ENCODE assay signal across 8 cellular contexts in genomic region chr6:143510326-143510725, GRCh38. TPM values are rescaled to one million over a fixed set of nuclear protein-coding genes. Genes with fewer than 3 reads are reported as not detected.
DNase-seq lines count a peak whose midpoint lies in the region; ATAC-seq, FAIRE-seq and TF ChIP-seq lines count a peak whose summit lies in the region.
"Not testable (repeated sequence)": the region's sequence is repeated elsewhere in the genome, so short reads cannot be mapped to it uniquely, and the experiment has no call there.

No MANE protein-coding gene starts in this region.

- intact Hi-C loops in CD4-positive, alpha-beta memory T cell (cut with micrococcal nuclease), result loop anchor here (2.0 to 5.0 kb wide), 3 partner anchors 60 to 432 kb away; partner anchors contain the start of genes ADAT2, LTV1 and PEX3
- intact Hi-C loops in activated CD4-positive, alpha-beta T cell treated with anti-CD3 and anti-CD28 coated beads, Interleukin-2, amount 10 ng/mL, durations not matched to agents 24 days and 14 days (cut with micrococcal nuclease), result loop anchor here (2.0 to 10.0 kb wide), 3 partner anchors 18 to 1036 kb away; no protein-coding TSS in a partner anchor
- intact Hi-C loops in endothelial cell of umbilical vein (cut with micrococcal nuclease), result loop anchor here (5.0 kb wide), 1 partner anchor 162 kb away; no protein-coding TSS in a partner anchor
- intact Hi-C loops in HepG2 (cut with micrococcal nuclease; ENCODE audit: unreplicated experiment), result loop anchor here (2.0 kb wide), 1 partner anchor 60 kb away; the partner anchor contains the start of genes ADAT2 and PEX3

- FAIRE-seq in endothelial cell of umbilical vein (lab: Jason Lieb, UNC); HepG2 (lab: Jason Lieb, UNC): not testable (repeated sequence)

- not testable (repeated sequence) for ATAC-seq in HepG2

- not testable (repeated sequence) for H3K27me3 ChIP-seq in CD4-positive, alpha-beta memory T cell (ENCODE audit: insufficient read depth, low read length); endothelial cell of umbilical vein (ENCODE audit: control insufficient read depth in 2 of 2, insufficient read depth in 2 of 2, low read length in 2 of 2); HepG2 (ENCODE audit: control insufficient read depth in 1 of 2, insufficient read depth in 2 of 2, low read length in 2 of 2); osteoblast (ENCODE audit: insufficient read depth, low read length); suprapubic skin

- not testable (repeated sequence) for TF ChIP-seq POLR2A in endothelial cell of umbilical vein (IDR thresholded peaks at IDR 0.05; ENCODE audit: low read depth, low read length); HepG2 (IDR thresholded peaks at IDR 0.05; ENCODE audit: insufficient read depth in 1 of 2, low read depth in 2 of 2, low read length in 2 of 2); suprapubic skin (IDR thresholded peaks at IDR 0.05)

- not testable (repeated sequence) for H2AFZ ChIP-seq in endothelial cell of umbilical vein (ENCODE audit: low read depth, low read length); HepG2 (ENCODE audit: low read length)
- peak overlapping the region; percentile 93 for H2AFZ ChIP-seq in osteoblast (ENCODE audit: low read length)

- not testable (repeated sequence) for H3K9me1 ChIP-seq in endothelial cell of umbilical vein (replicated peaks; ENCODE audit: control insufficient read depth, extremely low read depth, insufficient read depth, low read length)

- peaks cover 20 to 48% (median 26%) of the 10 kb centered on the region in 4 donors for H3K4me1 Mint-ChIP-seq in CD4-positive, alpha-beta memory T cell
- peaks cover 17 to 44% (median 33%) of the 10 kb centered on the region in 3 donors for H3K4me1 Mint-ChIP-seq in IgD-negative memory B cell
- peaks cover 38% of the 10 kb centered on the region for H3K4me1 Mint-ChIP-seq in activated CD4-positive, alpha-beta T cell treated with anti-CD3 and anti-CD28 coated beads, Interleukin-2, amount 10 ng/mL, durations not matched to agents 24 days and 14 days

- BruUV-seq in endothelial cell of umbilical vein (replicated peaks; lab: Mats Ljungman, UMichigan); HepG2 (replicated peaks; lab: Mats Ljungman, UMichigan): not testable (repeated sequence)

- not testable (repeated sequence) for H3K9ac ChIP-seq in endothelial cell of umbilical vein (replicated peaks; ENCODE audit: extremely low read depth, insufficient read depth, low read length)
- peak overlapping the region; percentile 81 for H3K9ac ChIP-seq in HepG2 (ENCODE audit: insufficient read depth, low read depth, low read length)

- not testable (repeated sequence) for TF ChIP-seq RAD21 in HepG2 (CRISPR knock-in tag; IDR thresholded peaks at IDR 0.05)

- H3K79me2 ChIP-seq in endothelial cell of umbilical vein (ENCODE audit: control insufficient read depth, insufficient read depth, low read length), result not testable (repeated sequence)
- H3K79me2 ChIP-seq in HepG2 (ENCODE audit: insufficient read depth, low read length) (peaks cover 34% of the 10 kb centered on the region), osteoblast (ENCODE audit: insufficient read depth, low read length) (peaks cover 52% of the 10 kb centered on the region)

- TF ChIP-seq CTCF in astrocyte of the spinal cord (IDR thresholded peaks at IDR 0.05; ENCODE audit: low read depth, low read length); endothelial cell of umbilical vein (IDR thresholded peaks at IDR 0.05; ENCODE audit: extremely low read depth in 1 of 2, insufficient read depth in 1 of 2, low read depth in 1 of 2, low read length in 2 of 2); HepG2 (CRISPR knock-in tag; IDR thresholded peaks at IDR 0.05); osteoblast (IDR thresholded peaks at IDR 0.05; ENCODE audit: extremely low read depth, low read depth, low read length); suprapubic skin (IDR thresholded peaks at IDR 0.05): not testable (repeated sequence)

- H3K4me2 ChIP-seq in endothelial cell of umbilical vein (ENCODE audit: insufficient read depth, low read length) (peak overlapping the region; percentile 82), HepG2 (ENCODE audit: low read depth, low read length) (peak overlapping the region; percentile 85), osteoblast (ENCODE audit: insufficient read depth, low read length) (peak overlapping the region; percentile 87)

- not testable (repeated sequence) for DNase-seq in CD4-positive, alpha-beta memory T cell; activated CD4-positive, alpha-beta T cell treated with anti-CD3 and anti-CD28 coated beads, Interleukin-2, amount 10 ng/mL, durations not matched to agents 24 days and 14 days; astrocyte of the spinal cord (ENCODE audit: low read depth, low spot score); endothelial cell of umbilical vein (ENCODE audit: low read depth, low spot score); HepG2 (ENCODE audit: low spot score); osteoblast (ENCODE audit: insufficient read length, low spot score, missing footprints); suprapubic skin (ENCODE audit: low spot score in 2 of 2)

- peak overlapping the region; percentile 46 to 97 (median 92) for H3K4me3 Mint-ChIP-seq in CD4-positive, alpha-beta memory T cell
- peak overlapping the region; percentile 91 to 99 (median 96) for H3K4me3 Mint-ChIP-seq in IgD-negative memory B cell
- peak overlapping the region; percentile 97 for H3K4me3 Mint-ChIP-seq in activated CD4-positive, alpha-beta T cell treated with anti-CD3 and anti-CD28 coated beads, Interleukin-2, amount 10 ng/mL, durations not matched to agents 24 days and 14 days

- H3K9me3 ChIP-seq in CD4-positive, alpha-beta memory T cell (ENCODE audit: control insufficient read depth in 1 of 2, low read length in 2 of 2); endothelial cell of umbilical vein (replicated peaks; ENCODE audit: control insufficient read depth, insufficient read depth, low read length); HepG2 (ENCODE audit: low read length); osteoblast (ENCODE audit: low read depth, low read length); suprapubic skin: not testable (repeated sequence)

- CTCF ChIA-PET in CD4-positive, alpha-beta memory T cell (lab: Charles Lee; ENCODE audit: partially characterized antibody), result interaction anchor here (0.9 to 5.7 kb wide), 8 partner anchors 9 to 503 kb away, joined by 3 to 114 read pairs (median 5); partner anchors contain the start of genes ADAT2 and PEX3
- CTCF ChIA-PET in endothelial cell of umbilical vein (lab: Charles Lee), result interaction anchor here (0.9 to 1.8 kb wide), 2 partner anchors 25 to 65 kb away, joined by 3 to 5 read pairs; no protein-coding TSS in a partner anchor
- CTCF ChIA-PET in HepG2 (lab: Yijun Ruan, JAX; ENCODE audit: low intra/inter-chr PET ratio, low total read pairs), result not testable (repeated sequence)

- H3K4me3 ChIP-seq in CD4-positive, alpha-beta memory T cell (ENCODE audit: low read length in 2 of 2), result not testable (repeated sequence)
- H3K4me3 ChIP-seq in astrocyte of the spinal cord (ENCODE audit: low read depth, low read length) (peak overlapping the region; percentile 59), endothelial cell of umbilical vein (replicated peaks in 1 of 3; ENCODE audit: insufficient read depth in 1 of 3, low read depth in 1 of 3, low read length in 3 of 3) (peak overlapping the region in 1 of 3 experiments; percentile 82), HepG2 (replicated peaks in 1 of 3; ENCODE audit: insufficient read depth in 1 of 3, low read depth in 2 of 3, low read length in 3 of 3) (peak overlapping the region; percentile 64 to 87 (median 72)), osteoblast (ENCODE audit: insufficient read depth, low read length) (peak overlapping the region; percentile 85), suprapubic skin (peak overlapping the region; percentile 79)

- H3K4me1 ChIP-seq in CD4-positive, alpha-beta memory T cell (ENCODE audit: insufficient read depth, low read length), result peaks cover 35% of the 10 kb centered on the region
- H3K4me1 ChIP-seq in endothelial cell of umbilical vein (ENCODE audit: control insufficient read depth, extremely low read depth, insufficient read depth, low read length) (peaks cover 18% of the 10 kb centered on the region), HepG2 (ENCODE audit: insufficient read depth, low read length) (peaks cover 47% of the 10 kb centered on the region), osteoblast (ENCODE audit: insufficient read depth, low read length) (peaks cover 16% of the 10 kb centered on the region), suprapubic skin (peaks cover 31% of the 10 kb centered on the region)

- not testable (repeated sequence) for TF ChIP-seq EP300 in HepG2 (IDR thresholded peaks at IDR 0.05; ENCODE audit: low read depth in 2 of 2, low read length in 2 of 2); HepG2 (CRISPR knock-in tag; IDR thresholded peaks at IDR 0.05; ENCODE audit: borderline replicate concordance); suprapubic skin (IDR thresholded peaks at IDR 0.05)

- dilution Hi-C loops in endothelial cell of umbilical vein (cut with MboI; ENCODE audit: extremely low pct_ligation_motif_present, low sequenced_read_pairs), result not testable (repeated sequence)

- POLR2A ChIA-PET in CD4-positive, alpha-beta memory T cell (lab: Charles Lee; ENCODE audit: partially characterized antibody), result interaction anchor here (0.6 to 7.7 kb wide), 12 partner anchors 29 to 586 kb away, joined by 3 to 104 read pairs (median 4); partner anchors contain the start of genes ADAT2, LTV1, PEX3 and PLAGL1
- POLR2A ChIA-PET in endothelial cell of umbilical vein (lab: Charles Lee), result not testable (repeated sequence)
- POLR2A ChIA-PET in HepG2 (lab: Yijun Ruan, JAX), result interaction anchor here (4.4 kb wide), 1 partner anchor 26 kb away, joined by 38 read pairs; no protein-coding TSS in a partner anchor

- H4K20me1 ChIP-seq in endothelial cell of umbilical vein (replicated peaks; ENCODE audit: control insufficient read depth, extremely low read depth, insufficient read depth, low read length); HepG2 (ENCODE audit: insufficient read depth, low read length); osteoblast (ENCODE audit: insufficient read depth, low read length): not testable (repeated sequence)

- H3K27ac Mint-ChIP-seq in CD4-positive, alpha-beta memory T cell, result peak overlapping the region in 4 of 7 donors; percentile 94 to 97 (median 94)
- H3K27ac Mint-ChIP-seq in IgD-negative memory B cell, result peak overlapping the region in 2 of 3 donors; percentile 11 to 73
- not testable (repeated sequence) for H3K27ac Mint-ChIP-seq in activated CD4-positive, alpha-beta T cell treated with anti-CD3 and anti-CD28 coated beads, Interleukin-2, amount 10 ng/mL, durations not matched to agents 24 days and 14 days

- not testable (repeated sequence) for H3K27me3 Mint-ChIP-seq in CD4-positive, alpha-beta memory T cell; IgD-negative memory B cell; activated CD4-positive, alpha-beta T cell treated with anti-CD3 and anti-CD28 coated beads, Interleukin-2, amount 10 ng/mL, durations not matched to agents 24 days and 14 days

- H3K36me3 ChIP-seq in CD4-positive, alpha-beta memory T cell (ENCODE audit: insufficient read depth, low read length); endothelial cell of umbilical vein (ENCODE audit: control insufficient read depth in 2 of 2, extremely low read depth in 1 of 2, insufficient read depth in 2 of 2, low read length in 2 of 2); suprapubic skin: not testable (repeated sequence)
- H3K36me3 ChIP-seq in HepG2 (replicated peaks in 1 of 2; ENCODE audit: control insufficient read depth in 1 of 2, insufficient read depth in 2 of 2, low read length in 2 of 2) (peaks cover 13 to 25% of the 10 kb centered on the region in 2 experiments), osteoblast (ENCODE audit: insufficient read depth, low read length) (peaks cover 10% of the 10 kb centered on the region)

- WGBS in HepG2 (ENCODE audit: low lambda C conversion rate), result 84% methylated on average over 13 of the region's 13 CpGs
- 94% methylated on average over 13 of the region's 13 CpGs for WGBS in suprapubic skin

- H3K9me3 Mint-ChIP-seq in CD4-positive, alpha-beta memory T cell; IgD-negative memory B cell; activated CD4-positive, alpha-beta T cell treated with anti-CD3 and anti-CD28 coated beads, Interleukin-2, amount 10 ng/mL, durations not matched to agents 24 days and 14 days: not testable (repeated sequence)

- in situ Hi-C loops in astrocyte of the spinal cord (cut with HindIII; ENCODE audit: low sequenced_read_pairs); HepG2 (cut with HindIII; ENCODE audit: extremely low pct_ligation_motif_present, low pct_unique_long_range_greater_than_20kb): not testable (repeated sequence)

- peaks cover 25 to 28% of the 10 kb centered on the region in 2 donors for H3K36me3 Mint-ChIP-seq in CD4-positive, alpha-beta memory T cell
- H3K36me3 Mint-ChIP-seq in IgD-negative memory B cell, result not testable (repeated sequence)
- H3K36me3 Mint-ChIP-seq in activated CD4-positive, alpha-beta T cell treated with anti-CD3 and anti-CD28 coated beads, Interleukin-2, amount 10 ng/mL, durations not matched to agents 24 days and 14 days (ENCODE audit: low read depth), result peaks cover 26% of the 10 kb centered on the region

- not testable (repeated sequence) for H3K27ac ChIP-seq in CD4-positive, alpha-beta memory T cell (ENCODE audit: low read depth, low read length); endothelial cell of umbilical vein (ENCODE audit: insufficient read depth, low read depth, low read length); HepG2 (ENCODE audit: extremely low read length, insufficient read depth, low read length); suprapubic skin
- peak overlapping the region; percentile 83 for H3K27ac ChIP-seq in osteoblast (ENCODE audit: low read depth, low read length)

RNA-seq across cellular contexts. Expression of gene FUCA2, which starts 1.2 kb away (rescaled TPM):
- 10 to 100 TPM; 10.6 to 11.4 TPM for total RNA-seq in CD4-positive, alpha-beta memory T cell
- polyA plus RNA-seq in CD4-positive, alpha-beta memory T cell, result 10 to 100 TPM; 12.2 to 26.3 TPM
- polyA plus RNA-seq in IgD-negative memory B cell, result 15.4 TPM
- 14.4 and 16.1 TPM in 2 replicates for total RNA-seq in activated CD4-positive, alpha-beta T cell treated with anti-CD3 and anti-CD28 coated beads, Interleukin-2, amount 10 ng/mL, durations not matched to agents 24 days and 14 days
- 80.9 and 85.0 TPM in 2 replicates for total RNA-seq in endothelial cell of umbilical vein
- polyA plus RNA-seq in endothelial cell of umbilical vein, result 24.1 and 29.7 TPM in 2 replicates
- 37.1 and 37.9 TPM in 2 replicates for polyA plus RNA-seq in endothelial cell of umbilical vein (2011; cell fraction: cytosol; rRNA removed)
- 28.0 and 36.3 TPM in 2 replicates for polyA plus RNA-seq in endothelial cell of umbilical vein (2011; cell fraction: nucleus; rRNA removed)
- polyA plus RNA-seq in endothelial cell of umbilical vein (2012), result 50.3 and 77.6 TPM in 2 replicates
- 22.8 and 24.0 TPM in 2 replicates for polyA minus RNA-seq in endothelial cell of umbilical vein
- 28.6 TPM for polyA minus RNA-seq in endothelial cell of umbilical vein (2011; cell fraction: cytosol; rRNA and poly(A)+ RNA removed)
- polyA minus RNA-seq in endothelial cell of umbilical vein (2011; cell fraction: nucleus; rRNA and poly(A)+ RNA removed), result 8.7 and 10.9 TPM in 2 replicates
- 60.9 and 144 TPM in 2 replicates for total RNA-seq in HepG2 (2016; rRNA removed; fragmentation: Illumina TruSeq; extraction: Trizol)
- 23.5 and 26.4 TPM in 2 replicates for total RNA-seq in HepG2 (2016; cell fraction: cytosol; rRNA removed; fragmentation: Illumina TruSeq; extraction: Trizol; ENCODE audit: low read depth)
- 55.0 and 140 TPM in 2 replicates for total RNA-seq in HepG2 (2016; cell fraction: insoluble cytoplasmic fraction; rRNA removed; fragmentation: Illumina TruSeq; extraction: Trizol)
- 36.8 and 44.6 TPM in 2 replicates for total RNA-seq in HepG2 (2016; cell fraction: membrane; rRNA removed; fragmentation: Illumina TruSeq; extraction: Trizol)
- total RNA-seq in HepG2 (2016; cell fraction: nucleus; rRNA removed; fragmentation: Illumina TruSeq; extraction: Trizol), result 123 and 143 TPM in 2 replicates
- polyA plus RNA-seq in HepG2 (2011; rRNA removed), result 63.3 and 87.4 TPM in 2 replicates
- 54.5 and 64.8 TPM in 2 replicates for polyA plus RNA-seq in HepG2 (2011; cell fraction: cytosol; rRNA removed)
- 27.1 and 30.2 TPM in 2 replicates for polyA plus RNA-seq in HepG2 (2011; cell fraction: nucleus; rRNA removed)
- 72.3 and 89.4 TPM in 2 replicates for polyA plus RNA-seq in HepG2 (2012)
- 26.5 and 27.8 TPM in 2 replicates for polyA plus RNA-seq in HepG2 (2016; cell fraction: cytosol; fragmentation: Illumina TruSeq; extraction: Trizol; ENCODE audit: low read depth)
- polyA plus RNA-seq in HepG2 (2016; cell fraction: insoluble cytoplasmic fraction; fragmentation: Illumina TruSeq; extraction: Trizol; ENCODE audit: low read depth), result 56.4 and 62.4 TPM in 2 replicates
- polyA plus RNA-seq in HepG2 (2016; cell fraction: membrane; fragmentation: Illumina TruSeq; extraction: Trizol; ENCODE audit: low read depth), result 30.3 and 34.9 TPM in 2 replicates
- polyA plus RNA-seq in HepG2 (2016; cell fraction: nucleus; fragmentation: Illumina TruSeq; extraction: Trizol; ENCODE audit: insufficient read depth, low read depth), result 188 and 199 TPM in 2 replicates
- 29.0 and 29.5 TPM in 2 replicates for polyA minus RNA-seq in HepG2 (2011; rRNA and poly(A)+ RNA removed; ENCODE audit: low replicate concordance)
- polyA minus RNA-seq in HepG2 (2011; cell fraction: cytosol; rRNA and poly(A)+ RNA removed), result 29.7 and 34.5 TPM in 2 replicates
- 28.2 and 30.0 TPM in 2 replicates for polyA minus RNA-seq in HepG2 (2011; cell fraction: nucleus; rRNA and poly(A)+ RNA removed)
- total RNA-seq in osteoblast, result 64.8 and 70.7 TPM in 2 replicates
- total RNA-seq in suprapubic skin, result 10 to 100 TPM in 2 of 4 donors, 1 to 10 TPM in 2; 4.7 to 15.5 (median 10.8) TPM

RNA-seq across cellular contexts. Expression of gene PEX3, which starts 59.7 kb away (rescaled TPM):
- total RNA-seq in CD4-positive, alpha-beta memory T cell, result 10 to 100 TPM; 20.8 to 23.5 TPM
- 10 to 100 TPM; 23.0 to 26.2 TPM for polyA plus RNA-seq in CD4-positive, alpha-beta memory T cell
- 17.9 TPM for polyA plus RNA-seq in IgD-negative memory B cell
- 26.0 and 28.5 TPM in 2 replicates for total RNA-seq in activated CD4-positive, alpha-beta T cell treated with anti-CD3 and anti-CD28 coated beads, Interleukin-2, amount 10 ng/mL, durations not matched to agents 24 days and 14 days
- 20.0 and 21.7 TPM in 2 replicates for total RNA-seq in endothelial cell of umbilical vein
- 6.9 and 8.7 TPM in 2 replicates for polyA plus RNA-seq in endothelial cell of umbilical vein
- 13.3 and 13.5 TPM in 2 replicates for polyA plus RNA-seq in endothelial cell of umbilical vein (2011; cell fraction: cytosol; rRNA removed)
- 12.9 and 20.6 TPM in 2 replicates for polyA plus RNA-seq in endothelial cell of umbilical vein (2011; cell fraction: nucleus; rRNA removed)
- 19.4 and 25.0 TPM in 2 replicates for polyA plus RNA-seq in endothelial cell of umbilical vein (2012)
- 24.1 and 28.6 TPM in 2 replicates for polyA minus RNA-seq in endothelial cell of umbilical vein
- 15.0 TPM for polyA minus RNA-seq in endothelial cell of umbilical vein (2011; cell fraction: cytosol; rRNA and poly(A)+ RNA removed)
- 22.7 and 26.4 TPM in 2 replicates for polyA minus RNA-seq in endothelial cell of umbilical vein (2011; cell fraction: nucleus; rRNA and poly(A)+ RNA removed)
- total RNA-seq in HepG2 (2016; rRNA removed; fragmentation: Illumina TruSeq; extraction: Trizol), result 40.8 and 50.5 TPM in 2 replicates
- total RNA-seq in HepG2 (2016; cell fraction: cytosol; rRNA removed; fragmentation: Illumina TruSeq; extraction: Trizol; ENCODE audit: low read depth), result 5.8 and 6.4 TPM in 2 replicates
- 42.6 and 48.9 TPM in 2 replicates for total RNA-seq in HepG2 (2016; cell fraction: insoluble cytoplasmic fraction; rRNA removed; fragmentation: Illumina TruSeq; extraction: Trizol)
- total RNA-seq in HepG2 (2016; cell fraction: membrane; rRNA removed; fragmentation: Illumina TruSeq; extraction: Trizol), result 7.4 and 8.1 TPM in 2 replicates
- total RNA-seq in HepG2 (2016; cell fraction: nucleus; rRNA removed; fragmentation: Illumina TruSeq; extraction: Trizol), result 38.5 and 40.8 TPM in 2 replicates
- 23.8 and 30.9 TPM in 2 replicates for polyA plus RNA-seq in HepG2 (2011; rRNA removed)
- 11.9 and 12.0 TPM in 2 replicates for polyA plus RNA-seq in HepG2 (2011; cell fraction: cytosol; rRNA removed)
- 11.0 and 11.6 TPM in 2 replicates for polyA plus RNA-seq in HepG2 (2011; cell fraction: nucleus; rRNA removed)
- polyA plus RNA-seq in HepG2 (2012), result 15.2 and 23.5 TPM in 2 replicates
- polyA plus RNA-seq in HepG2 (2016; cell fraction: cytosol; fragmentation: Illumina TruSeq; extraction: Trizol; ENCODE audit: low read depth), result 2.8 and 3.7 TPM in 2 replicates
- polyA plus RNA-seq in HepG2 (2016; cell fraction: insoluble cytoplasmic fraction; fragmentation: Illumina TruSeq; extraction: Trizol; ENCODE audit: low read depth), result 50.8 and 51.6 TPM in 2 replicates
- polyA plus RNA-seq in HepG2 (2016; cell fraction: membrane; fragmentation: Illumina TruSeq; extraction: Trizol; ENCODE audit: low read depth), result 6.0 TPM in 2 replicates
- 46.8 and 53.0 TPM in 2 replicates for polyA plus RNA-seq in HepG2 (2016; cell fraction: nucleus; fragmentation: Illumina TruSeq; extraction: Trizol; ENCODE audit: insufficient read depth, low read depth)
- 20.4 and 21.0 TPM in 2 replicates for polyA minus RNA-seq in HepG2 (2011; rRNA and poly(A)+ RNA removed; ENCODE audit: low replicate concordance)
- polyA minus RNA-seq in HepG2 (2011; cell fraction: cytosol; rRNA and poly(A)+ RNA removed), result 17.1 and 20.5 TPM in 2 replicates
- polyA minus RNA-seq in HepG2 (2011; cell fraction: nucleus; rRNA and poly(A)+ RNA removed), result 55.8 and 64.9 TPM in 2 replicates
- total RNA-seq in osteoblast, result 19.2 and 22.1 TPM in 2 replicates
- 10 to 100 TPM; 22.3 to 29.0 (median 24.2) TPM for total RNA-seq in suprapubic skin

RNA-seq across cellular contexts. Expression of gene ADAT2, which starts 59.8 kb away (rescaled TPM):
- total RNA-seq in CD4-positive, alpha-beta memory T cell, result 10 to 100 TPM; 10.5 to 11.2 TPM
- 1 to 10 TPM in 1 of 2 donors, under 1 TPM in 1; 0.31 to 1.4 TPM for polyA plus RNA-seq in CD4-positive, alpha-beta memory T cell
- 1.7 TPM for polyA plus RNA-seq in IgD-negative memory B cell
- total RNA-seq in activated CD4-positive, alpha-beta T cell treated with anti-CD3 and anti-CD28 coated beads, Interleukin-2, amount 10 ng/mL, durations not matched to agents 24 days and 14 days, result 46.0 and 47.7 TPM in 2 replicates
- total RNA-seq in endothelial cell of umbilical vein, result 9.8 and 11.3 TPM in 2 replicates
- 4.3 and 5.4 TPM in 2 replicates for polyA plus RNA-seq in endothelial cell of umbilical vein
- polyA plus RNA-seq in endothelial cell of umbilical vein (2011; cell fraction: cytosol; rRNA removed), result 3.2 and 4.1 TPM in 2 replicates
- 20.3 and 32.5 TPM in 2 replicates for polyA plus RNA-seq in endothelial cell of umbilical vein (2011; cell fraction: nucleus; rRNA removed)
- polyA plus RNA-seq in endothelial cell of umbilical vein (2012), result 8.3 and 9.9 TPM in 2 replicates
- 5.1 and 5.3 TPM in 2 replicates for polyA minus RNA-seq in endothelial cell of umbilical vein
- polyA minus RNA-seq in endothelial cell of umbilical vein (2011; cell fraction: cytosol; rRNA and poly(A)+ RNA removed), result 2.9 TPM
- polyA minus RNA-seq in endothelial cell of umbilical vein (2011; cell fraction: nucleus; rRNA and poly(A)+ RNA removed), result 6.9 and 8.2 TPM in 2 replicates
- 15.0 and 18.3 TPM in 2 replicates for total RNA-seq in HepG2 (2016; rRNA removed; fragmentation: Illumina TruSeq; extraction: Trizol)
- total RNA-seq in HepG2 (2016; cell fraction: cytosol; rRNA removed; fragmentation: Illumina TruSeq; extraction: Trizol; ENCODE audit: low read depth), result 2.8 TPM in 2 replicates
- 13.6 and 18.6 TPM in 2 replicates for total RNA-seq in HepG2 (2016; cell fraction: insoluble cytoplasmic fraction; rRNA removed; fragmentation: Illumina TruSeq; extraction: Trizol)
- 6.8 and 7.5 TPM in 2 replicates for total RNA-seq in HepG2 (2016; cell fraction: membrane; rRNA removed; fragmentation: Illumina TruSeq; extraction: Trizol)
- 40.6 and 48.3 TPM in 2 replicates for total RNA-seq in HepG2 (2016; cell fraction: nucleus; rRNA removed; fragmentation: Illumina TruSeq; extraction: Trizol)
- 8.6 and 10.5 TPM in 2 replicates for polyA plus RNA-seq in HepG2 (2011; rRNA removed)
- 2.9 and 3.7 TPM in 2 replicates for polyA plus RNA-seq in HepG2 (2011; cell fraction: cytosol; rRNA removed)
- polyA plus RNA-seq in HepG2 (2011; cell fraction: nucleus; rRNA removed), result 17.9 and 26.3 TPM in 2 replicates
- polyA plus RNA-seq in HepG2 (2012), result 10.9 and 11.5 TPM in 2 replicates
- 1.3 and 1.5 TPM in 2 replicates for polyA plus RNA-seq in HepG2 (2016; cell fraction: cytosol; fragmentation: Illumina TruSeq; extraction: Trizol; ENCODE audit: low read depth)
- 10.9 and 12.5 TPM in 2 replicates for polyA plus RNA-seq in HepG2 (2016; cell fraction: insoluble cytoplasmic fraction; fragmentation: Illumina TruSeq; extraction: Trizol; ENCODE audit: low read depth)
- polyA plus RNA-seq in HepG2 (2016; cell fraction: membrane; fragmentation: Illumina TruSeq; extraction: Trizol; ENCODE audit: low read depth), result 3.6 and 4.2 TPM in 2 replicates
- polyA plus RNA-seq in HepG2 (2016; cell fraction: nucleus; fragmentation: Illumina TruSeq; extraction: Trizol; ENCODE audit: insufficient read depth, low read depth), result 102 and 108 TPM in 2 replicates
- polyA minus RNA-seq in HepG2 (2011; rRNA and poly(A)+ RNA removed; ENCODE audit: low replicate concordance), result 2.9 and 4.0 TPM in 2 replicates
- 2.2 and 3.1 TPM in 2 replicates for polyA minus RNA-seq in HepG2 (2011; cell fraction: cytosol; rRNA and poly(A)+ RNA removed)
- polyA minus RNA-seq in HepG2 (2011; cell fraction: nucleus; rRNA and poly(A)+ RNA removed), result 37.0 and 37.2 TPM in 2 replicates
- 2.2 and 3.8 TPM in 2 replicates for total RNA-seq in osteoblast
- 10 to 100 TPM in 1 of 4 donors, 1 to 10 TPM in 3; 7.2 to 13.7 (median 8.1) TPM for total RNA-seq in suprapubic skin
